In genomic region chr6:163195721-163196691, GRCh38 we compare ENCODE assay signal across 29 cellular contexts.
"Had no signal": no experiment of that assay in that cellular context is flagged by ENCODE, and none has a peak within 500 bp of the region (broad histone marks: within the 10 kb centered on the region; RNA-seq: fewer than 3 reads in every experiment).

No MANE protein-coding gene starts in this region.

- H3K4me3 ChIP-seq: body of pancreas, esophagus squamous epithelium, gastrocnemius medialis, lower lobe of right lung, spleen, tibial artery had no signal

- H3K36me3 Mint-ChIP-seq: activated naive CD4-positive, alpha-beta T cell treated with anti-CD3 and anti-CD28 coated beads, Interleukin-2, amount 10 ng/mL, durations not matched to agents 7 days and 5 days; naive B cell; T-cell had no signal

- H3K36me3 ChIP-seq: esophagus squamous epithelium, gastrocnemius medialis, lower lobe of right lung, spleen, tibial artery had no signal

- H3K27me3 Mint-ChIP-seq: activated naive CD4-positive, alpha-beta T cell treated with anti-CD3 and anti-CD28 coated beads, Interleukin-2, amount 10 ng/mL, durations not matched to agents 7 days and 5 days; activated naive CD8-positive, alpha-beta T cell treated with anti-CD3 and anti-CD28 coated beads, Interleukin-2, amount 50 U/mL, for 24 hours had no signal

- H3K4me3 Mint-ChIP-seq: activated CD4-positive, alpha-beta T cell treated with anti-CD3 and anti-CD28 coated beads for 36 hours; activated naive CD4-positive, alpha-beta T cell treated with anti-CD3 and anti-CD28 coated beads, Interleukin-2, amount 10 ng/mL, durations not matched to agents 7 days and 5 days; activated naive CD8-positive, alpha-beta T cell treated with anti-CD3 and anti-CD28 coated beads, Interleukin-2, amount 50 U/mL, for 24 hours; activated T-cell treated with anti-CD3 and anti-CD28 coated beads, Interleukin-2, amount 50 U/mL, for 24 hours; effector memory CD8-positive, alpha-beta T cell; naive B cell; T-cell; T-helper 2 cell treated with Interferon-gamma antibody and Interleukin-4, amounts not matched to agents 5 μg/mL and 100 μg/mL, for 36 hours had no signal

- H3K27ac ChIP-seq: body of pancreas, esophagus squamous epithelium, gastrocnemius medialis, lower lobe of right lung, spleen, tibial artery had no signal

- H3K4me1 Mint-ChIP-seq: activated CD4-positive, alpha-beta T cell treated with anti-CD3 and anti-CD28 coated beads for 36 hours; activated naive CD4-positive, alpha-beta T cell treated with anti-CD3 and anti-CD28 coated beads, Interleukin-2, amount 10 ng/mL, durations not matched to agents 7 days and 5 days; activated naive CD8-positive, alpha-beta T cell treated with anti-CD3 and anti-CD28 coated beads, Interleukin-2, amount 50 U/mL, for 24 hours; T-cell had no signal

- DNase-seq: activated CD4-positive, alpha-beta T cell treated with anti-CD3 and anti-CD28 coated beads for 36 hours; activated CD4-positive, alpha-beta T cell treated with anti-CD3 and anti-CD28 coated beads, Interleukin-2, amount 50 U/mL, for 4 hours; activated CD8-positive, alpha-beta memory T cell treated with anti-CD3 and anti-CD28 coated beads for 24 hours; activated CD8-positive, alpha-beta memory T cell treated with anti-CD3 and anti-CD28 coated beads, Interleukin-2, amount 50 U/mL, for 4 hours; activated naive CD4-positive, alpha-beta T cell treated with anti-CD3 and anti-CD28 coated beads, Interleukin-2, amount 10 ng/mL, durations not matched to agents 7 days and 5 days; activated naive CD8-positive, alpha-beta T cell treated with anti-CD3 and anti-CD28 coated beads, Interleukin-2, amount 50 U/mL, for 24 hours; activated T-cell treated with anti-CD3 and anti-CD28 coated beads, Interleukin-2, amount 50 U/mL, for 24 hours; anterior cingulate cortex; body of pancreas; central memory CD4-positive, alpha-beta T cell; effector memory CD8-positive, alpha-beta T cell; esophagus squamous epithelium; gastrocnemius medialis; hypothalamus; islet precursor cell; left colon; lower lobe of right lung; naive B cell; spleen; stimulated activated CD4-positive, alpha-beta T cell treated with anti-CD3 and anti-CD28 coated beads, Interleukin-4, amount 100 ng/mL, for 1 hour; stimulated activated naive CD4-positive, alpha-beta T cell treated with Interleukin-2 at 50 U/mL for 16 hours; T-cell; tibial artery had no signal

- H3K9me3 Mint-ChIP-seq: activated naive CD4-positive, alpha-beta T cell treated with anti-CD3 and anti-CD28 coated beads, Interleukin-2, amount 10 ng/mL, durations not matched to agents 7 days and 5 days; activated naive CD8-positive, alpha-beta T cell treated with anti-CD3 and anti-CD28 coated beads, Interleukin-2, amount 50 U/mL, for 24 hours; activated T-cell treated with anti-CD3 and anti-CD28 coated beads, Interleukin-2, amount 50 U/mL, for 24 hours; activated T-helper 2 cell treated with anti-CD3 and anti-CD28 coated beads, Interferon-gamma antibody, Interleukin-2, Interleukin-4, amounts not matched to agents 10 μg/mL and 5 μg/mL and 100 μg/mL, durations not matched to agents 14 hours and 24 hours and 36 hours; effector memory CD8-positive, alpha-beta T cell; T-cell; T-helper 2 cell treated with Interferon-gamma antibody and Interleukin-4, amounts not matched to agents 5 μg/mL and 100 μg/mL, for 36 hours had no signal

- ATAC-seq: activated CD4-positive, alpha-beta T cell treated with anti-CD3 and anti-CD28 coated beads for 36 hours; activated naive CD8-positive, alpha-beta T cell treated with anti-CD3 and anti-CD28 coated beads, Interleukin-2, amount 50 U/mL, for 24 hours; body of pancreas; effector memory CD8-positive, alpha-beta T cell; gastrocnemius medialis; left colon; lower lobe of right lung; SK-N-SH treated with all-trans-retinoic acid at 6 μM for 48 hours; T-cell had no signal

- FAIRE-seq: colon, TTC549 had no signal

- H3K9me3 ChIP-seq: body of pancreas, esophagus squamous epithelium, gastrocnemius medialis, lower lobe of right lung, spleen, tibial artery had no signal

- H3K27ac Mint-ChIP-seq: activated CD4-positive, alpha-beta T cell treated with anti-CD3 and anti-CD28 coated beads for 36 hours; activated naive CD4-positive, alpha-beta T cell treated with anti-CD3 and anti-CD28 coated beads, Interleukin-2, amount 10 ng/mL, durations not matched to agents 7 days and 5 days; activated naive CD8-positive, alpha-beta T cell treated with anti-CD3 and anti-CD28 coated beads, Interleukin-2, amount 50 U/mL, for 24 hours; activated T-cell treated with anti-CD3 and anti-CD28 coated beads, Interleukin-2, amount 50 U/mL, for 24 hours; activated T-helper 2 cell treated with anti-CD3 and anti-CD28 coated beads, Interferon-gamma antibody, Interleukin-2, Interleukin-4, amounts not matched to agents 10 μg/mL and 5 μg/mL and 100 μg/mL, durations not matched to agents 14 hours and 24 hours and 36 hours; effector memory CD8-positive, alpha-beta T cell; progenitor cell of endocrine pancreas; T-cell; T-helper 2 cell treated with Interferon-gamma antibody and Interleukin-4, amounts not matched to agents 5 μg/mL and 100 μg/mL, for 36 hours had no signal

- H3K27me3 ChIP-seq: body of pancreas, esophagus squamous epithelium, gastrocnemius medialis, spleen had no signal

- H3K4me1 ChIP-seq: body of pancreas, esophagus squamous epithelium, lower lobe of right lung, spleen, tibial artery had no signal
